Comparison of ENCODE assay signal across 12 cellular contexts in the genomic region with DNA sequence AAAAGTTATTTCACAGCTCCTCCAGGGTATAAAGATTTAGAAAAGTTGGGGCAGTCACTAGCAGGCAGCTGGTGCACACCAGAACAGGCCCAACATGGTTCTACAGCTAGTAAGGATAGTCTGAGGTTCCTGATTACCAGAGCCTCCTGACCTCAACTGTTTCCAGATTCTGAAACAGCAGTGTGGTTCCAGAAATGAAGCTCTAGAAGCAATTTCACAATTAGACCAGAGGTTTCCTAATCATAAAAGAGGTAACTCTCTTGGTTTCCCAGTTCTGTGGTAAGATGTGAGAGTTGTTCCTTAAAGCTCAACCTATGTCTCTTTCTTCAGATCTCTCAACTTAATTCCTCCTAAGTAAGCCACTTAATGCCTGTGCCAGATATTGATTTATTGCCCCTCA. TPM values are rescaled to one million over a fixed set of nuclear protein-coding genes. Genes with fewer than 3 reads are reported as not detected.
DNase-seq lines count a peak whose midpoint lies in the region; ATAC-seq and TF ChIP-seq lines count a peak whose summit lies in the region.
"Had no signal": no experiment of that assay in that cellular context is flagged by ENCODE, and none has a peak within 500 bp of the region (broad histone marks: within the 10 kb centered on the region; RNA-seq: fewer than 3 reads in every experiment).

No MANE protein-coding gene starts in this region.

- H3K36me3 ChIP-seq in BLaER1 treated with 17β-estradiol and CSF1 and Interleukin-3, amounts not matched to agents 10 nM and 100 nM, result peaks cover 0 to 31% (median 15%) of the 10 kb centered on the region in 11 experiments; a peak in 14 of 22 replicates
- H3K36me3 ChIP-seq in right atrium auricular region, result no peaks in the 10 kb centered on the region

- H4K20me1 ChIP-seq in BLaER1 treated with 17β-estradiol and CSF1 and Interleukin-3, amounts not matched to agents 10 nM and 100 nM, result peaks cover 0 to 65% (median 25%) of the 10 kb centered on the region in 11 experiments; a peak in 14 of 22 replicates

- H3K27ac ChIP-seq in BLaER1 treated with 17β-estradiol and CSF1 and Interleukin-3, amounts not matched to agents 10 nM and 100 nM, result peak overlapping the region in 6 of 11 experiments; percentile 10 to 66 (median 50); a peak in 10 of 22 replicates
- peak overlapping the region; percentile 5 to 31 for H3K27ac ChIP-seq in right atrium auricular region
- H3K27ac ChIP-seq: epithelial cell of prostate, parathyroid adenoma had no signal

- peak overlapping the region in 1 of 11 experiments; percentile 25; a peak in 2 of 22 replicates for H3K9ac ChIP-seq in BLaER1 treated with 17β-estradiol and CSF1 and Interleukin-3, amounts not matched to agents 10 nM and 100 nM
- H3K9ac ChIP-seq: parathyroid adenoma had no signal

- ATAC-seq in GM21529 (IDR thresholded peaks at IDR 0.05; ENCODE audit: unreplicated experiment) (peak; percentile 58), GM19455 (IDR thresholded peaks at IDR 0.05; ENCODE audit: unreplicated experiment) (no peak)
- ATAC-seq: SK-N-SH treated with all-trans-retinoic acid at 6 μM for 48 hours had no signal

- peaks cover 0 to 93% (median 10%) of the 10 kb centered on the region in 10 experiments; a peak in 12 of 20 replicates for H3K4me1 ChIP-seq in BLaER1 treated with 17β-estradiol and CSF1 and Interleukin-3, amounts not matched to agents 10 nM and 100 nM
- peaks cover 0 to 19% of the 10 kb centered on the region in 2 donors for H3K4me1 ChIP-seq in right atrium auricular region
- H3K4me1 ChIP-seq: parathyroid adenoma had no signal

- TF ChIP-seq CTCF in right atrium auricular region (IDR thresholded peaks at IDR 0.05) (no peak), GM10266 (IDR thresholded peaks at IDR 0.05; ENCODE audit: control insufficient read depth, insufficient read depth, low read depth, missing control alignments) (no peak)

- H3K4me2 ChIP-seq in BLaER1 treated with 17β-estradiol and CSF1 and Interleukin-3, amounts not matched to agents 10 nM and 100 nM, result peak overlapping the region in 6 of 11 experiments; percentile 4 to 75 (median 52); a peak in 11 of 22 replicates

- peaks cover 0 to 68% (median 42%) of the 10 kb centered on the region in 11 experiments; a peak in 19 of 22 replicates for H3K9me3 ChIP-seq in BLaER1 treated with 17β-estradiol and CSF1 and Interleukin-3, amounts not matched to agents 10 nM and 100 nM (replicated peaks in 1 of 11)
- no peaks in the 10 kb centered on the region for H3K9me3 ChIP-seq in right atrium auricular region

- no peak overlapping the region for H3K4me3 ChIP-seq in BLaER1 treated with 17β-estradiol and CSF1 and Interleukin-3, amounts not matched to agents 10 nM and 100 nM
- no peak overlapping the region for H3K4me3 ChIP-seq in right atrium auricular region

- no peaks in the 10 kb centered on the region for H3K27me3 ChIP-seq in BLaER1 treated with 17β-estradiol and CSF1 and Interleukin-3, amounts not matched to agents 10 nM and 100 nM
- H3K27me3 ChIP-seq in right atrium auricular region, result no peaks in the 10 kb centered on the region

- DNase-seq in SIG-M5 treated with dmso at 0.1 percent for 504 hours (lab: John Stamatoyannopoulos, UW; ENCODE audit: unreplicated experiment), result peak; percentile 90
- no peak for DNase-seq in right atrium auricular region (ENCODE audit: low spot score)
- DNase-seq in NCI-H226, result no peak
- DNase-seq in DMS 273 treated with DMSO at 0.1 percent for 48 hours (lab: John Stamatoyannopoulos, UW), result no peak
- DNase-seq in GM10266 (ENCODE audit: extremely low spot score), result no peak
- DNase-seq: NCI-H2171 had no signal

RNA-seq across cellular contexts. Expression of gene AGTPBP1, which starts 11.9 kb away (rescaled TPM):
- 10 to 100 TPM; 34.1 to 53.2 TPM for total RNA-seq in right atrium auricular region
